10 cellular contexts compared by ENCODE assay signal in the genomic region with DNA sequence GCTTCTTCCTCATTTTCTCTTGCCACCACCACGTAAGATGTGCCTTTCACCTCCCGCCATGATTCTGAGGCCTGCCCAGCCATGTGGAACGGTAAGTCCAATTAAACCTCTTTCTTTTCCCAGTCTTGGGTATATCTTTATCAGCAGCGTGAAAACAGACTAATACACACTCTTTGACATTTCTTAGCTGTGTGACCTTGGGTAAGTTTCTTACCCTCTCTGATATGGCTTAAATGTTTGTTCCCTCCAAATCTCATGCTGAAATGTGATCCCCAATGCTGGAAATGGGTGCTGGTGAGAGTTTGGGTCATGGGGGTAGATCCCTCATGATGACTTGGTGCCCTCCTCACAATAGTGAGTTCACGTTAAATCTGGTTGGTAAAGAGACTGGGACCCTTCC.
"Had no signal": no experiment of that assay in that cellular context is flagged by ENCODE, and none has a peak within 500 bp of the region (broad histone marks: within the 10 kb centered on the region; RNA-seq: fewer than 3 reads in every experiment).

No MANE protein-coding gene starts in this region.

- H3K27ac Mint-ChIP-seq: GM23338, H9, HFFc6 had no signal

- H3K4me3 ChIP-seq: GM23248, GM23338, HAP-1 had no signal

- ATAC-seq: GM23338 had no signal

- H3K9me3 Mint-ChIP-seq: GM23338 had no signal

- H3K4me2 ChIP-seq: GM23338 had no signal

- FAIRE-seq: H1, H54 had no signal

- H3K27ac ChIP-seq: GM23248 had no signal

- H2AFZ ChIP-seq: GM23248 had no signal

- H3K4me3 Mint-ChIP-seq: GM23338, H9, HFFc6 had no signal

- H3K4me1 ChIP-seq: HAP-1 had no signal

- DNase-seq: GOT3, H7, H9, HCEC 1CT, HFFc6 had no signal

- H3K36me3 ChIP-seq: HAP-1 had no signal

- H3K9ac ChIP-seq: GM23248 had no signal

- H3K9me3 ChIP-seq: HAP-1 had no signal
